In the genomic region with DNA sequence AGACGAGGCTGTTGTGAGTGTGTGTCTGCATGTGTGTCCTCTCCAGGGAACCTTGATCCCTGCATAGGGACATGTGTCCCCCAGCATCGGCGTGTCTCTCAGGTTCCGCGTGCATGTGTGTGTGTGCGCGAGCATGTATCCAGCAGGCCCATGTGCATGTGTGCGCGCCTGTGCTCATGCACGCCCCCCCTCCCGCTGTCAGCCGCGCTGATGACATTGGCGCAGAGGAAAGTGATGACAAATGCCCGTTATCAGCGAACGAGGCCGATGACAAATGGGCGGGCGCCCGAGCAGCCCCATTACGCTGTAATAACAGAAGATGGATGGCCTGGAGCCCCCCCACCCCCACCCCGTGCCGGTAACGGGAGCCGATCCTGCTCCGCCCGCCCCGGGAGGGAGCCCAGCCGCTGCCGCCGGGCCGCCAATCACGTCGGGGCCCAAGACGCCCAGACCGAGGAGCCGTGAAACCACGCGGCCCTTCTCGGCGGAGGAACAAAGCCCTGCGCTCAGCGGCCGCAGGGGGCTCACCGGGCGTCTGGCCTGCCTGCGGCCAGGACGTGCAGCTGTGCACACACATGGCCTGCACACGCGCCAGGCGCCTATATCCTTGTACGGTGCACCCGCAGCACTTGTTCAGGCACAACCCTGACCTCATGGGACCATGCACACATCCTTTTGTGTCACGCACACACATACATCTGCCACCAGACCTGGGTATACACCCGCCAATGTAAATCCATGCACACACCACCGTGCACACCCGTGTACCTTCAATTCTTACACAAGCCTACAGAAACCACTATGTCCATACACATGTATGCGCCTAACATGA, we compare ENCODE assay signal across 9 cellular contexts. TPM values are rescaled to one million over a fixed set of nuclear protein-coding genes. Genes with fewer than 3 reads are reported as not detected.
DNase-seq lines count a peak whose midpoint lies in the region; ATAC-seq and TF ChIP-seq lines count a peak whose summit lies in the region.
"Had no signal": no experiment of that assay in that cellular context is flagged by ENCODE, and none has a peak within 500 bp of the region (broad histone marks: within the 10 kb centered on the region; RNA-seq: fewer than 3 reads in every experiment).

No MANE protein-coding gene starts in this region.

- H2AFZ ChIP-seq in parathyroid adenoma = peak overlapping the region; percentile 48

- peak overlapping the region in 58 of 59 donors; percentile 9 to 69 (median 46) for H3K4me3 ChIP-seq in dorsolateral prefrontal cortex
- H3K4me3 ChIP-seq in parathyroid adenoma (ENCODE audit: low read depth, low read length) = no peak overlapping the region

- H3K27me3 ChIP-seq in dorsolateral prefrontal cortex (peaks cover 0 to 43% (median 8%) of the 10 kb centered on the region in 45 donors), parathyroid adenoma (ENCODE audit: control insufficient read depth, insufficient read depth, low read length) (peaks cover 15% of the 10 kb centered on the region)

- H3K4me2 ChIP-seq in parathyroid adenoma (ENCODE audit: low read length) = peak overlapping the region; percentile 36

- ATAC-seq in HG03175 (IDR thresholded peaks at IDR 0.05; ENCODE audit: unreplicated experiment) = no peak

- intact Hi-C loops in dorsolateral prefrontal cortex (cut with DNase I) = loop anchor here in 1 of 2 donors (5.0 kb wide), 1 partner anchor 404 kb away; no protein-coding TSS in a partner anchor

- H3K9ac ChIP-seq in parathyroid adenoma = no peak overlapping the region

- no peaks in the 10 kb centered on the region for H3K36me3 ChIP-seq in parathyroid adenoma (ENCODE audit: control insufficient read depth, insufficient read depth, low read length)

- in situ Hi-C loops in G401 (cut with HindIII; ENCODE audit: low sequenced_read_pairs) = no loop called here

- H3K9me3 ChIP-seq in parathyroid adenoma (ENCODE audit: control insufficient read depth, low read length) = no peaks in the 10 kb centered on the region

- peaks cover 14% of the 10 kb centered on the region for H3K4me1 ChIP-seq in parathyroid adenoma

- DNase-seq in G401 (ENCODE audit: low spot score) (peak; percentile 41), NCI-H1105 (lab: John Stamatoyannopoulos, UW) (peak; percentile 38), dorsolateral prefrontal cortex (peak in 8 of 10 donors; percentile 33 to 67 (median 56)), NCI-H446 treated with DMSO at 0.1 percent for 48 hours (lab: John Stamatoyannopoulos, UW) (no peak), SW 1271 (lab: John Stamatoyannopoulos, UW) (no peak), NCI-H524 treated with DMSO at 0.1 percent for 48 hours (lab: John Stamatoyannopoulos, UW) (no peak)
- DNase-seq: activated CD4-positive, CD25-positive, alpha-beta regulatory T cell had no signal

- peak overlapping the region in 3 of 59 donors; percentile 18 to 46 (median 28) for H3K27ac ChIP-seq in dorsolateral prefrontal cortex
- no peak overlapping the region for H3K27ac ChIP-seq in parathyroid adenoma

- TF ChIP-seq CTCF in dorsolateral prefrontal cortex (IDR thresholded peaks at IDR 0.05 in 54 of 56, conservative IDR thresholded peaks at IDR 0.05 in 2 of 56; ENCODE audit: low read depth in 1 of 56, partially characterized antibody in 56 of 56) = no peak
- no peak for TF ChIP-seq CTCF in parathyroid adenoma (IDR thresholded peaks at IDR 0.05)

- H3K79me2 ChIP-seq in parathyroid adenoma = no peaks in the 10 kb centered on the region

RNA-seq across cellular contexts. Expression of a gene that starts 21.5 kb away (rescaled TPM):
- total RNA-seq in G401 (2014; rRNA removed; shearing (Covaris generic)) = 87.8 and 94.8 TPM in 2 replicates
- 10 to 100 TPM; 22.0 to 55.4 (median 35.3) TPM for total RNA-seq in dorsolateral prefrontal cortex

RNA-seq across cellular contexts. Expression of a gene that starts 21.6 kb away (rescaled TPM):
- total RNA-seq in G401 (2014; rRNA removed; shearing (Covaris generic)) = 361 and 419 TPM in 2 replicates
- 10 to 100 TPM; 12.5 to 44.3 (median 27.3) TPM for total RNA-seq in dorsolateral prefrontal cortex

Comparison
In these comparisons a context has a peak if more than half of its experiments do, and no peak if none do; other contexts are left out.
1. DNase-seq: peak in G401 (single experiment), NCI-H1105 (single experiment) and dorsolateral prefrontal cortex (8 of 10); none in NCI-H446 treated with DMSO at 0.1 percent for 48 hours (single experiment), SW 1271 (0 of 2) and NCI-H524 treated with DMSO at 0.1 percent for 48 hours (single experiment).